Comparison of ENCODE assay signal across 28 cellular contexts in the genomic region with DNA sequence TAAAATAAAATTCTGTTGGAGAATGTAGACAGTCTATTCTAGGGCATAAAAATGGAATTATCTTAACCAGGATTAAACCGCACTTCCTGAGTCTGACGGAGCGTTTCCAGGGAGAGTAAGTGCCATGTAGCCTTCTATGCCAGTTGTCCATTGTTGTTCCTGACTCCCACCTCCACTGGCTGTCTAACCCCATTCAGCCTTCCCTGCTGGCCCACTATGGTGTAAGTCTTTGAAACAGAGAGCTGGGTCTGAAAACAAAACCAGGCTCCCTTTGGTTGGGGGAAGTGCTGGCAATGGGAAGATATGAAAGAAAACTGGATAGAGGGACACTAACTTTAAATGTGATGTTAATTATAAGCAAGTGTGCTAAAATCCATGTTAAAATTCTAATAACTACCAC.
"Had no signal": no experiment of that assay in that cellular context is flagged by ENCODE, and none has a peak within 500 bp of the region (broad histone marks: within the 10 kb centered on the region; RNA-seq: fewer than 3 reads in every experiment).

No MANE protein-coding gene starts in this region.

- H3K27me3 ChIP-seq: colonic mucosa, esophagus squamous epithelium, heart right ventricle, left lung, right lobe of liver, suprapubic skin, vagina had no signal

- ATAC-seq: heart right ventricle; left cardiac atrium; left lung; mucosa of descending colon; naive thymus-derived CD4-positive, alpha-beta T cell; right lobe of liver; stimulated activated naive CD8-positive, alpha-beta T cell treated with anti-CD3 and anti-CD28 coated beads, Interleukin-15, amount 100 ng/mL, for 72 hours had no signal

- H3K27ac ChIP-seq: colonic mucosa, heart right ventricle, left lung, parathyroid adenoma, right lobe of liver, suprapubic skin, vagina had no signal

- H3K9me3 Mint-ChIP-seq: dendritic cell treated with granulocyte-macrophage colony-stimulating factor and Interleukin-4, amounts not matched to agents 40 ng/mL and 50 ng/mL, for 4 days; mesothelial cell of epicardium; nephron progenitor cell; stimulated activated naive CD8-positive, alpha-beta T cell treated with anti-CD3 and anti-CD28 coated beads, Interleukin-15, amount 100 ng/mL, for 72 hours had no signal

- H3K9ac ChIP-seq: parathyroid adenoma had no signal

- H3K4me3 Mint-ChIP-seq: dendritic cell treated with granulocyte-macrophage colony-stimulating factor and Interleukin-4, amounts not matched to agents 40 ng/mL and 50 ng/mL, for 4 days; mesothelial cell of epicardium; naive thymus-derived CD4-positive, alpha-beta T cell; nephron progenitor cell; stimulated activated naive CD8-positive, alpha-beta T cell treated with anti-CD3 and anti-CD28 coated beads, Interleukin-15, amount 100 ng/mL, for 72 hours had no signal

- H3K9me3 ChIP-seq: colonic mucosa, esophagus squamous epithelium, heart right ventricle, left lung, mucosa of descending colon, right lobe of liver, suprapubic skin, vagina had no signal

- H2AFZ ChIP-seq: parathyroid adenoma had no signal

- H3K4me3 ChIP-seq: colonic mucosa, esophagus squamous epithelium, heart right ventricle, left lung, mucosa of descending colon, right lobe of liver, smooth muscle cell, suprapubic skin, vagina had no signal

- H3K36me3 Mint-ChIP-seq: mesothelial cell of epicardium had no signal

- H3K27ac Mint-ChIP-seq: dendritic cell treated with granulocyte-macrophage colony-stimulating factor and Interleukin-4, amounts not matched to agents 40 ng/mL and 50 ng/mL, for 4 days; mesothelial cell of epicardium; nephron progenitor cell; progenitor cell of endocrine pancreas; stimulated activated naive CD8-positive, alpha-beta T cell treated with anti-CD3 and anti-CD28 coated beads, Interleukin-15, amount 100 ng/mL, for 72 hours had no signal

- H3K4me1 ChIP-seq: colonic mucosa, right lobe of liver had no signal

- H3K36me3 ChIP-seq: colonic mucosa, esophagus squamous epithelium, heart right ventricle, left lung, right lobe of liver, suprapubic skin, vagina had no signal

- H3K79me2 ChIP-seq: parathyroid adenoma had no signal

- H3K27me3 Mint-ChIP-seq: dendritic cell treated with granulocyte-macrophage colony-stimulating factor and Interleukin-4, amounts not matched to agents 40 ng/mL and 50 ng/mL, for 4 days; progenitor cell of endocrine pancreas; stimulated activated naive CD8-positive, alpha-beta T cell treated with anti-CD3 and anti-CD28 coated beads, Interleukin-15, amount 100 ng/mL, for 72 hours had no signal

- H3K4me2 ChIP-seq: smooth muscle cell had no signal

- DNase-seq: colonic mucosa; effector CD8-positive, alpha-beta T cell; esophagus squamous epithelium; foreskin melanocyte; glutamatergic neuron; heart right ventricle; hippocampal formation; left cardiac atrium; left lung; mesenchymal stem cell; mucosa of descending colon; naive thymus-derived CD4-positive, alpha-beta T cell; nephron progenitor cell; right lobe of liver; stimulated activated CD4-positive, alpha-beta T cell treated with anti-CD3 and anti-CD28 coated beads, Interleukin-12 subunit alpha, Interleukin-12 subunit beta, amount 100 ng/mL, for 4 hours; stimulated activated CD4-positive, alpha-beta T cell treated with anti-CD3 and anti-CD28 coated beads, Interleukin-1b, Interleukin-23, amount 100 ng/mL, for 48 hours; stimulated activated CD4-positive, alpha-beta T cell treated with anti-CD3 and anti-CD28 coated beads, Interleukin-4, amount 100 ng/mL, for 1 hour; stimulated activated CD8-positive, alpha-beta memory T cell treated with anti-CD3 and anti-CD28 coated beads, Interleukin-4, amount 100 ng/mL, for 48 hours; stimulated activated naive CD4-positive, alpha-beta T cell; stimulated activated naive CD8-positive, alpha-beta T cell treated with anti-CD3 and anti-CD28 coated beads, Interleukin-15, amount 100 ng/mL, for 72 hours; trophoblast cell had no signal
